1 cellular context compared by ENCODE assay signal in the genomic region with DNA sequence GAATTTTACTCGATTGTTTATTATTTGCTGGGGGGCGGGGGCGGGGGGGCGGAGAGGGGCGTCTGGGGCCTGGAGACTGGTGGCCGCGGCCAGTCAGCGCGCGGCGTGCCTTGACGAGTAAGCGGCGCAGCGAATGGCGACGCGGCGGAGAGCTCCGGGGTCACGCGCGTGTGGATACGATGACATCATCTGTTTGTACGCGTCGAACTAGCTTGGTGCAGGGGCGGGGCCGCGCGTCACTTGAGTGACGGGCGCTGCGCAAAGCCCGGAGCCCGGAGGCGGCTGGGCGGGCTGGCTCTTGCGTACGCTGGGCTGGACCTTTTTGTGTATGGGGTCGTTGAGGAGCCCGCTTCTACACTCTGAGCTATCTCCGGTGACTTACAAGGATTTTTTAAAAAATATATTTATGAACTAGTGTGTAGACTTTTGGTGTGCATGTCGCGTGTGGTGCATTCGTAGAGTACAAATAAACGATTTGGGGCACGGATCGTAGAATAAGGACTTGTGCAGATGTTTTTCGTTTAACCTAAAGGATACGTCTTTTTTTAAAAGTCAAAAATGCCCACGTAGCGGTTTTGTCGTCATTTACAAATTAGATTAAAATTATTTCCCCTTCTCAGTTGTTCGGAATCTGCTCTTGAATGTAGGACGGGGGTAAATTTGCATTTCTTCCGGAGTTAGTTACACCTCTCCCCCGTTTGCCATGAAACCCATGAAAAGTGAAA.
TF ChIP-seq lines count a peak whose summit lies in the region.

No MANE protein-coding gene starts in this region.

TF ChIP-seq in HepG2, 621 proteins besides CTCF, POLR2A, EP300 and RAD21 (continued from another document and continues in another):
- TF ChIP-seq SPEN (CRISPR knock-in tag; IDR thresholded peaks at IDR 0.05; ENCODE audit: low read depth) (peak; percentile 80), PRPF4 (IDR thresholded peaks at IDR 0.05; ENCODE audit: low read depth, low read length, poor library complexity, severe bottlenecking) (no peak), JUND (CRISPR knock-in tag; IDR thresholded peaks at IDR 0.05) (peak; percentile 96), HDAC2 (CRISPR knock-in tag; IDR thresholded peaks at IDR 0.05) (peak; percentile 65), FOSL1 (CRISPR knock-in tag; IDR thresholded peaks at IDR 0.05; ENCODE audit: borderline replicate concordance) (no peak), SRSF4 (IDR thresholded peaks at IDR 0.05; ENCODE audit: low read depth, low read length, poor library complexity, severe bottlenecking) (no peak), ZFX (CRISPR knock-in tag; IDR thresholded peaks at IDR 0.05; ENCODE audit: low read depth) (0 out of 2 replicates have a peak, but pooled peaks have one; percentile 2), MAZ (IDR thresholded peaks at IDR 0.05; ENCODE audit: borderline replicate concordance, low read depth, low read length) (peak; percentile 84), MAZ (CRISPR knock-in tag; IDR thresholded peaks at IDR 0.05; ENCODE audit: low read depth) (no peak; the same call in 1 of the 2 replicates), KMT2B (CRISPR knock-in tag; IDR thresholded peaks at IDR 0.05) (peak; percentile 86), KLF15 (CRISPR knock-in tag; IDR thresholded peaks at IDR 0.05; ENCODE audit: borderline replicate concordance) (peak; percentile 80; the same call in 1 of the 2 replicates), PREB (CRISPR knock-in tag; IDR thresholded peaks at IDR 0.05) (no peak), ZBTB14 (CRISPR knock-in tag; IDR thresholded peaks at IDR 0.05) (peak; percentile 93), TMF1 (CRISPR knock-in tag; IDR thresholded peaks at IDR 0.05; ENCODE audit: low read depth) (peak; percentile 43; the same call in 1 of the 2 replicates), NFKB2 (CRISPR knock-in tag; IDR thresholded peaks at IDR 0.05; ENCODE audit: borderline replicate concordance) (0 out of 2 replicates have a peak, but pooled peaks have one; percentile 16), TARDBP (CRISPR knock-in tag; IDR thresholded peaks at IDR 0.05) (peak; percentile 72; the same call in 1 of the 2 replicates), HOXD1 (CRISPR knock-in tag; IDR thresholded peaks at IDR 0.05) (peak; percentile 72; the same call in 1 of the 2 replicates), ZNF556 (CRISPR knock-in tag; IDR thresholded peaks at IDR 0.05; ENCODE audit: borderline replicate concordance) (no peak), TAF1 (CRISPR knock-in tag; IDR thresholded peaks at IDR 0.05) (peak; percentile 48; the same call in 1 of the 2 replicates), HNRNPL (IDR thresholded peaks at IDR 0.05; ENCODE audit: low read depth, low read length) (no peak), RELA (CRISPR knock-in tag; IDR thresholded peaks at IDR 0.05) (0 out of 2 replicates have a peak, but pooled peaks have one; percentile 58), ZNF274 (CRISPR knock-in tag; IDR thresholded peaks at IDR 0.05) (no peak), ZFP36L2 (CRISPR knock-in tag; IDR thresholded peaks at IDR 0.05) (no peak), NR2C2 (CRISPR knock-in tag; IDR thresholded peaks at IDR 0.05; ENCODE audit: borderline replicate concordance) (no peak), CSRNP2 (CRISPR knock-in tag; conservative IDR thresholded peaks at IDR 0.05; ENCODE audit: low read depth) (no peak), AKAP8 (CRISPR knock-in tag; IDR thresholded peaks at IDR 0.05) (no peak), RAD51 (IDR thresholded peaks at IDR 0.05; ENCODE audit: borderline replicate concordance) (no peak), KIAA2018 (CRISPR knock-in tag; IDR thresholded peaks at IDR 0.05; ENCODE audit: borderline replicate concordance) (no peak), PCBP1 (IDR thresholded peaks at IDR 0.05; ENCODE audit: borderline replicate concordance, low read depth, low read length) (0 out of 2 replicates have a peak, but pooled peaks have one; percentile 65), TCF7L2 (IDR thresholded peaks at IDR 0.05; ENCODE audit: low read depth, low read length) (no peak), BHLHE40 (IDR thresholded peaks at IDR 0.05; ENCODE audit: low read length) (peak; percentile 87), RCOR2 (CRISPR knock-in tag; IDR thresholded peaks at IDR 0.05) (no peak), ZNF619 (CRISPR knock-in tag; IDR thresholded peaks at IDR 0.05) (no peak), ZNF230 (CRISPR knock-in tag; IDR thresholded peaks at IDR 0.05) (no peak), KDM1A (CRISPR knock-in tag; IDR thresholded peaks at IDR 0.05) (no peak), PHF20 (CRISPR knock-in tag; IDR thresholded peaks at IDR 0.05) (0 out of 2 replicates have a peak, but pooled peaks have one; percentile 26), KLF16 (CRISPR knock-in tag; IDR thresholded peaks at IDR 0.05) (peak in 1 of 2 experiments; percentile 76; a peak in 2 of 4 replicates), KDM5B (CRISPR knock-in tag; IDR thresholded peaks at IDR 0.05; ENCODE audit: borderline replicate concordance) (no peak; the same call in 1 of the 2 replicates), ELF3 (CRISPR knock-in tag; IDR thresholded peaks at IDR 0.05) (peak; percentile 28), ZNF724P (CRISPR knock-in tag; IDR thresholded peaks at IDR 0.05; ENCODE audit: borderline replicate concordance) (no peak), NONO (IDR thresholded peaks at IDR 0.05) (no peak), NONO (CRISPR knock-in tag; conservative IDR thresholded peaks at IDR 0.05) (0 out of 2 replicates have a peak, but pooled peaks have one; percentile 6), SALL2 (CRISPR knock-in tag; IDR thresholded peaks at IDR 0.05) (0 out of 2 replicates have a peak, but pooled peaks have one; percentile 49), ZNF44 (CRISPR knock-in tag; IDR thresholded peaks at IDR 0.05) (no peak), ZSCAN20 (CRISPR knock-in tag; IDR thresholded peaks at IDR 0.05; ENCODE audit: borderline replicate concordance) (no peak; the same call in 1 of the 2 replicates), ZNF670 (CRISPR knock-in tag; IDR thresholded peaks at IDR 0.05; ENCODE audit: borderline replicate concordance) (0 out of 2 replicates have a peak, but pooled peaks have one; percentile 62), ARHGAP35 (CRISPR knock-in tag; IDR thresholded peaks at IDR 0.05; ENCODE audit: borderline replicate concordance) (no peak), ZNF367 (CRISPR knock-in tag; IDR thresholded peaks at IDR 0.05; ENCODE audit: borderline replicate concordance) (no peak), HCFC1 (IDR thresholded peaks at IDR 0.05; ENCODE audit: low read depth, low read length) (no peak)
- TF ChIP-seq, protein P1, sequence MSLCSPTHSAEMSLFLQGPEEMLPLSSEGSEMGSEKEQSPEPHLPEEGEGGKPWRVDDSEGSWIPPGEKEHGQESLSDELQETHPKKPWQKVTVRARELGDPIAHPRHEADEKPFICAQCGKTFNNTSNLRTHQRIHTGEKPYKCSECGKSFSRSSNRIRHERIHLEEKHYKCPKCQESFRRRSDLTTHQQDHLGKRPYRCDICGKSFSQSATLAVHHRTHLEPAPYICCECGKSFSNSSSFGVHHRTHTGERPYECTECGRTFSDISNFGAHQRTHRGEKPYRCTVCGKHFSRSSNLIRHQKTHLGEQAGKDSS (CRISPR knock-in tag; IDR thresholded peaks at IDR 0.05; ENCODE audit: borderline replicate concordance, low read depth) = no peak
- TF ChIP-seq, protein P2, sequence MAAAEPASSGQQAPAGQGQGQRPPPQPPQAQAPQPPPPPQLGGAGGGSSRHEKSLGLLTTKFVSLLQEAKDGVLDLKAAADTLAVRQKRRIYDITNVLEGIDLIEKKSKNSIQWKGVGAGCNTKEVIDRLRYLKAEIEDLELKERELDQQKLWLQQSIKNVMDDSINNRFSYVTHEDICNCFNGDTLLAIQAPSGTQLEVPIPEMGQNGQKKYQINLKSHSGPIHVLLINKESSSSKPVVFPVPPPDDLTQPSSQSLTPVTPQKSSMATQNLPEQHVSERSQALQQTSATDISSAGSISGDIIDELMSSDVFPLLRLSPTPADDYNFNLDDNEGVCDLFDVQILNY (CRISPR knock-in tag; conservative IDR thresholded peaks at IDR 0.05) = no peak
- TF ChIP-seq, protein P3, sequence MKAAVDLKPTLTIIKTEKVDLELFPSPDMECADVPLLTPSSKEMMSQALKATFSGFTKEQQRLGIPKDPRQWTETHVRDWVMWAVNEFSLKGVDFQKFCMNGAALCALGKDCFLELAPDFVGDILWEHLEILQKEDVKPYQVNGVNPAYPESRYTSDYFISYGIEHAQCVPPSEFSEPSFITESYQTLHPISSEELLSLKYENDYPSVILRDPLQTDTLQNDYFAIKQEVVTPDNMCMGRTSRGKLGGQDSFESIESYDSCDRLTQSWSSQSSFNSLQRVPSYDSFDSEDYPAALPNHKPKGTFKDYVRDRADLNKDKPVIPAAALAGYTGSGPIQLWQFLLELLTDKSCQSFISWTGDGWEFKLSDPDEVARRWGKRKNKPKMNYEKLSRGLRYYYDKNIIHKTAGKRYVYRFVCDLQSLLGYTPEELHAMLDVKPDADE (CRISPR knock-in tag; IDR thresholded peaks at IDR 0.05) = no peak
